ENCODE assay signal across 23 cellular contexts in genomic region chr2:179642462-179642861, GRCh38.
"Had no signal": no experiment of that assay in that cellular context is flagged by ENCODE, and none has a peak within 500 bp of the region (broad histone marks: within the 10 kb centered on the region; RNA-seq: fewer than 3 reads in every experiment).

No MANE protein-coding gene starts in this region.

- H3K9me3 ChIP-seq: esophagus squamous epithelium, gastrocnemius medialis, heart right ventricle, left lung, lower lobe of right lung, mucosa of descending colon had no signal

- H3K36me3 ChIP-seq: esophagus squamous epithelium, gastrocnemius medialis, heart right ventricle, left lung, lower lobe of right lung had no signal

- FAIRE-seq: colon, endothelial cell of umbilical vein, islet of Langerhans, keratinocyte had no signal

- DNase-seq: dermis blood vessel endothelial cell; dorsolateral prefrontal cortex; effector CD4-positive, alpha-beta T cell; effector memory CD4-positive, alpha-beta T cell; esophagus squamous epithelium; foreskin fibroblast; gastrocnemius medialis; glutamatergic neuron; head of caudate nucleus; heart right ventricle; hippocampal formation; left cardiac atrium; left lung; left ventricle myocardium superior; lower lobe of right lung; mesenchymal stem cell; mucosa of descending colon; naive B cell had no signal

- H3K4me1 ChIP-seq: esophagus squamous epithelium, left lung, lower lobe of right lung had no signal

- H3K27ac ChIP-seq: coronary artery, dorsolateral prefrontal cortex, esophagus squamous epithelium, gastrocnemius medialis, heart right ventricle, left lung, lower lobe of right lung had no signal

- ATAC-seq: gastrocnemius medialis, heart right ventricle, left cardiac atrium, left lung, left ventricle myocardium superior, lower lobe of right lung, mucosa of descending colon had no signal

- H3K27me3 ChIP-seq: dorsolateral prefrontal cortex, esophagus squamous epithelium, gastrocnemius medialis, heart right ventricle, left lung had no signal

- H3K4me3 ChIP-seq: coronary artery, dorsolateral prefrontal cortex, esophagus squamous epithelium, gastrocnemius medialis, heart right ventricle, left lung, lower lobe of right lung, mucosa of descending colon had no signal
